ENCODE assay signal across 9 cellular contexts in the genomic region with DNA sequence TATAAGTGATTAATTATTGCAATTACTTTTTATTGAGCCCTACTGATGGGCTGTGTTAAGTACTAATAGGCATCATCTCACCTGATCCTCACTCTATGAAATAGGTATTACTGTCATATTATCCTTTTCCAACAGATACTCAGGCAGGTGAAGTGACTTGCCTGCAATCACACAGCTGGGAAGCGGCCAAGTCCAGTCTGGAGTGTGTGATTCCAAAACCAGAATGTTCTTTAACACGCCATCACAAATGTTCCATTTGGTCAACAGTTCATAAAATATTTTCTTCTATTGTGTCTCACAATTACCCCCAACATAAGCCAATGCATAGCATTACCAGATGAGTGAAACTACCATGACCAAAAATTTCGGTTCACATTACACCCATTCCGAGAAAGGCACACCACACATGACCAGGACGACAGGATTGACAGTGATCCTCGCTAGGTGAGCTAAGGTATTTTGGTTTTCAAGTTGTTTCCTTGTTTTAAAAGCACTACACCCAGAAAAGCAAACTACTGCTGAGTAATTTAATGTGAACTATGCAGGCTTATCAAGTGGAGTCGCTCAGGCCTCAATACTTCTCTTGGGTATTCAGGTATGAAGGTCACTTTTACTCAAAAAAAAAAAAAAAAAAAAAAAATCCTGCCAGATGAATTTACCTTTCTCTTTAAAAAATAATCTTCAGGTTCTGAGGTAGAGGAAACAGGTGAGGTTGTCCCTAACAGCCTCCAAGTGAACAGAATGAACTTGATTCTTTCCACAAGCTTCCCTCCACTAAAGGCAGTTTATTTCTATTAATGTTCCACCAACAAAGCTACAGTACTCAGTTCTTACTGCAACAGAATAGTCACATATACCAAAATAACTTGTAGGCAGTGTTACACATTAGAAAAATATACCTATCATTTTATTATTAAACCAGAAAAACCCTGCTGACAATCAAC. TPM values are rescaled to one million over a fixed set of nuclear protein-coding genes. Genes with fewer than 3 reads are reported as not detected.
A peak's percentile ranks its signal among the peaks of the same experiment; 100 is the strongest.
DNase-seq lines count a peak whose midpoint lies in the region; ATAC-seq and TF ChIP-seq lines count a peak whose summit lies in the region.
"Had no signal": no experiment of that assay in that cellular context is flagged by ENCODE, and none has a peak within 500 bp of the region (broad histone marks: within the 10 kb centered on the region; RNA-seq: fewer than 3 reads in every experiment).

No MANE protein-coding gene starts in this region.

- H3K36me3 Mint-ChIP-seq in HFFc6 (ENCODE audit: low read depth): peaks cover 6% of the 10 kb centered on the region
- H3K36me3 Mint-ChIP-seq in activated CD8-positive, alpha-beta T cell treated with anti-CD3 and anti-CD28 coated beads, Interleukin-2, amount 10 ng/mL, durations not matched to agents 7 days and 5 days (ENCODE audit: low read depth): peaks cover 25% of the 10 kb centered on the region

- no peak for TF ChIP-seq POLR2A in gastrocnemius medialis (IDR thresholded peaks at IDR 0.05)

- peaks cover 4% of the 10 kb centered on the region for H3K27me3 Mint-ChIP-seq in HFFc6 (ENCODE audit: insufficient read depth)
- H3K27me3 Mint-ChIP-seq in activated CD8-positive, alpha-beta T cell treated with anti-CD3 and anti-CD28 coated beads, Interleukin-2, amount 10 ng/mL, durations not matched to agents 7 days and 5 days (ENCODE audit: low read depth): no peaks in the 10 kb centered on the region

- no peak for DNase-seq in HFFc6
- no peak for DNase-seq in activated CD8-positive, alpha-beta T cell treated with anti-CD3 and anti-CD28 coated beads, Interleukin-2, amount 10 ng/mL, durations not matched to agents 7 days and 5 days
- no peak for DNase-seq in right atrium auricular region (ENCODE audit: low spot score)
- no peak for DNase-seq in gastrocnemius medialis
- no peak for DNase-seq in activated CD8-positive, alpha-beta memory T cell treated with anti-CD3 and anti-CD28 coated beads for 24 hours
- no peak for DNase-seq in amygdala (lab: John Stamatoyannopoulos, UW)
- no peak for DNase-seq in HPDE6-E6E7 (ENCODE audit: extremely low spot score)
- DNase-seq: NCI-H2227 treated with DMSO at 0.1 percent for 48 hours had no signal

- H3K36me3 ChIP-seq in right atrium auricular region: no peaks in the 10 kb centered on the region
- H3K36me3 ChIP-seq in gastrocnemius medialis: no peaks in the 10 kb centered on the region

- CTCF ChIA-PET in activated CD8-positive, alpha-beta T cell treated with anti-CD3 and anti-CD28 coated beads, Interleukin-2, amount 10 ng/mL, durations not matched to agents 7 days and 5 days (lab: Charles Lee): interaction anchor here (1.1 to 2.0 kb wide), 4 partner anchors 14 to 33 kb away, joined by 4 to 8 read pairs (median 6); no protein-coding TSS in a partner anchor

- H3K27ac ChIP-seq in right atrium auricular region: peak overlapping the region; percentile 89 to 96
- H3K27ac ChIP-seq in gastrocnemius medialis: peak overlapping the region; percentile 79 to 85 (median 84)

- H3K27me3 ChIP-seq in right atrium auricular region (no peaks in the 10 kb centered on the region), gastrocnemius medialis (no peaks in the 10 kb centered on the region)

- POLR2A ChIA-PET in activated CD8-positive, alpha-beta T cell treated with anti-CD3 and anti-CD28 coated beads, Interleukin-2, amount 10 ng/mL, durations not matched to agents 7 days and 5 days (lab: Charles Lee): interaction anchor here (0.8 to 1.4 kb wide), 2 partner anchors 10 to 32 kb away, joined by 5 to 8 read pairs; no protein-coding TSS in a partner anchor

- peak overlapping the region; percentile 96 for H3K4me3 Mint-ChIP-seq in HFFc6
- peak overlapping the region; percentile 85 for H3K4me3 Mint-ChIP-seq in activated CD8-positive, alpha-beta T cell treated with anti-CD3 and anti-CD28 coated beads, Interleukin-2, amount 10 ng/mL, durations not matched to agents 7 days and 5 days

- H3K4me3 ChIP-seq in right atrium auricular region (peak overlapping the region in 1 of 2 donors; percentile 95), gastrocnemius medialis (peak overlapping the region in 2 of 4 donors; percentile 82 to 96)

- peaks cover 0 to 4% of the 10 kb centered on the region in 2 donors for H3K9me3 ChIP-seq in right atrium auricular region
- H3K9me3 ChIP-seq in gastrocnemius medialis: no peaks in the 10 kb centered on the region

- H3K9me3 Mint-ChIP-seq in HFFc6: peaks cover 6% of the 10 kb centered on the region
- H3K9me3 Mint-ChIP-seq in activated CD8-positive, alpha-beta T cell treated with anti-CD3 and anti-CD28 coated beads, Interleukin-2, amount 10 ng/mL, durations not matched to agents 7 days and 5 days (ENCODE audit: insufficient read depth): peaks cover 5% of the 10 kb centered on the region

- in situ Hi-C loops in gastrocnemius medialis (cut with MboI; ENCODE audit: low sequenced_read_pairs in 4 of 4): no loop called here

- peaks cover 80% of the 10 kb centered on the region for H3K4me1 Mint-ChIP-seq in HFFc6 (ENCODE audit: low read depth)
- peaks cover 89% of the 10 kb centered on the region for H3K4me1 Mint-ChIP-seq in activated CD8-positive, alpha-beta T cell treated with anti-CD3 and anti-CD28 coated beads, Interleukin-2, amount 10 ng/mL, durations not matched to agents 7 days and 5 days (ENCODE audit: low read depth)

- intact Hi-C loops in gastrocnemius medialis (cut with DNase I; ENCODE audit: low total_unique reads): no loop called here

- no peak for ATAC-seq in activated CD8-positive, alpha-beta T cell treated with anti-CD3 and anti-CD28 coated beads, Interleukin-2, amount 10 ng/mL, durations not matched to agents 7 days and 5 days
- no peak for ATAC-seq in gastrocnemius medialis
- ATAC-seq in GM19023 (IDR thresholded peaks at IDR 0.05; ENCODE audit: unreplicated experiment): no peak

- peaks cover 0 to 67% of the 10 kb centered on the region in 2 donors for H3K4me1 ChIP-seq in right atrium auricular region
- H3K4me1 ChIP-seq in gastrocnemius medialis: peaks cover 50 to 62% of the 10 kb centered on the region in 2 donors

- TF ChIP-seq CTCF in HFFc6 (IDR thresholded peaks at IDR 0.05): no peak
- no peak for TF ChIP-seq CTCF in right atrium auricular region (IDR thresholded peaks at IDR 0.05)
- no peak for TF ChIP-seq CTCF in gastrocnemius medialis (IDR thresholded peaks at IDR 0.05 in 4 of 5, conservative IDR thresholded peaks at IDR 0.05 in 1 of 5)

- peak overlapping the region; percentile 92 for H3K27ac Mint-ChIP-seq in HFFc6
- no peak overlapping the region for H3K27ac Mint-ChIP-seq in activated CD8-positive, alpha-beta T cell treated with anti-CD3 and anti-CD28 coated beads, Interleukin-2, amount 10 ng/mL, durations not matched to agents 7 days and 5 days

RNA-seq across cellular contexts. Expression of a gene that starts 2.4 kb away (rescaled TPM):
- total RNA-seq in HFFc6 (2021; fragmentation: NEBNext Ultra II Directional; extraction: Animal tissue kit (Norgen Biotek cat#: 25700)): 10 to 100 TPM; 26.4 to 33.1 (median 28.1) TPM
- 10 to 100 TPM; 24.9 to 26.5 TPM for total RNA-seq in activated CD8-positive, alpha-beta T cell treated with anti-CD3 and anti-CD28 coated beads, Interleukin-2, amount 10 ng/mL, durations not matched to agents 7 days and 5 days
- 10 to 100 TPM; 28.5 to 41.1 TPM for total RNA-seq in right atrium auricular region
- 1 to 10 TPM; 4.8 to 8.2 (median 7.6) TPM for total RNA-seq in gastrocnemius medialis

RNA-seq across cellular contexts. Expression of a gene that starts 58.2 kb away (rescaled TPM):
- 1 to 10 TPM; 6.7 to 9.8 (median 8.4) TPM for total RNA-seq in HFFc6 (2021; fragmentation: NEBNext Ultra II Directional; extraction: Animal tissue kit (Norgen Biotek cat#: 25700))
- 10 to 100 TPM; 36.2 to 37.4 TPM for total RNA-seq in activated CD8-positive, alpha-beta T cell treated with anti-CD3 and anti-CD28 coated beads, Interleukin-2, amount 10 ng/mL, durations not matched to agents 7 days and 5 days
- total RNA-seq in right atrium auricular region: 10 to 100 TPM; 32.4 to 43.8 TPM
- 10 to 100 TPM in 3 of 4 donors, 1 to 10 TPM in 1; 9.3 to 14.8 (median 14.5) TPM for total RNA-seq in gastrocnemius medialis
